Comparison of ENCODE assay signal across 8 cellular contexts in genomic region chr15:66654718-66655375, GRCh38. TPM values are rescaled to one million over a fixed set of nuclear protein-coding genes. Genes with fewer than 3 reads are reported as not detected.
DNase-seq lines count a peak whose midpoint lies in the region; ATAC-seq and TF ChIP-seq lines count a peak whose summit lies in the region.

No MANE protein-coding gene starts in this region.

- H3K4me1 ChIP-seq in PC-3 (ENCODE audit: insufficient read depth, low read length) (peaks cover 10% of the 10 kb centered on the region), mucosa of stomach (ENCODE audit: control insufficient read depth, insufficient read depth, low read length) (peaks cover 15% of the 10 kb centered on the region)

- H3K27ac ChIP-seq in PC-3 (ENCODE audit: low read length), result no peak overlapping the region

- H3K4me3 Mint-ChIP-seq in effector memory CD8-positive, alpha-beta T cell, result peak overlapping the region; percentile 38 to 60

- H3K4me1 Mint-ChIP-seq in effector memory CD8-positive, alpha-beta T cell (ENCODE audit: low read depth in 2 of 2), result peaks cover 0 to 4% of the 10 kb centered on the region in 2 donors

- no TSS peak for BruUV-seq in PC-3 (replicated peaks; lab: Mats Ljungman, UMichigan)

- peaks cover 28 to 72% of the 10 kb centered on the region in 2 donors for H3K27me3 Mint-ChIP-seq in effector memory CD8-positive, alpha-beta T cell

- H3K9me2 ChIP-seq in PC-3 (replicated peaks; ENCODE audit: low read length), result no peaks in the 10 kb centered on the region

- no peak overlapping the region for H3K4me3 ChIP-seq in PC-3 (ENCODE audit: low read length)
- H3K4me3 ChIP-seq in mucosa of stomach (ENCODE audit: low read length), result no peak overlapping the region

- DNase-seq in AG08395 (ENCODE audit: low spot score) (peak; percentile 44), PC-3 (no peak), NCI-H526 treated with DMSO at 0.1 percent for 48 hours (lab: John Stamatoyannopoulos, UW) (no peak), NCI-H2227 treated with DMSO at 0.1 percent for 48 hours (lab: John Stamatoyannopoulos, UW) (no peak)
- no peak for DNase-seq in effector memory CD8-positive, alpha-beta T cell

- H3K4me2 ChIP-seq in PC-3 (ENCODE audit: low read length), result peak overlapping the region; percentile 39; the same call in 1 of the 2 replicates

- peak; percentile 26; the same call in 1 of the 2 replicates for ATAC-seq in PC-3
- peak; percentile 37 for ATAC-seq in effector memory CD8-positive, alpha-beta T cell (replicated peaks)
- no peak for ATAC-seq in GM18502 (IDR thresholded peaks at IDR 0.05; ENCODE audit: poor library complexity, unreplicated experiment)
- ATAC-seq in HG02763 (IDR thresholded peaks at IDR 0.05; ENCODE audit: unreplicated experiment), result no peak

- TF ChIP-seq CTCF in PC-3 (conservative IDR thresholded peaks at IDR 0.05; ENCODE audit: low read depth, low read length), result no peak

- no peaks in the 10 kb centered on the region for H4K20me1 ChIP-seq in PC-3 (ENCODE audit: low read length)

- peak overlapping the region; percentile 45; the same call in 1 of the 2 replicates for H2AFZ ChIP-seq in PC-3 (ENCODE audit: low read length)

- CTCF ChIA-PET in PC-3 (lab: Charles Lee), result no interaction called here

- no peaks in the 10 kb centered on the region for H3K27me3 ChIP-seq in PC-3 (ENCODE audit: low read length)
- H3K27me3 ChIP-seq in mucosa of stomach (ENCODE audit: control insufficient read depth, insufficient read depth, low read length), result no peaks in the 10 kb centered on the region

- H3K9me3 Mint-ChIP-seq in effector memory CD8-positive, alpha-beta T cell, result no peaks in the 10 kb centered on the region

- H3K27ac Mint-ChIP-seq in effector memory CD8-positive, alpha-beta T cell, result no peak overlapping the region

- no peaks in the 10 kb centered on the region for H3K36me3 Mint-ChIP-seq in effector memory CD8-positive, alpha-beta T cell (ENCODE audit: insufficient read depth)

- no peaks in the 10 kb centered on the region for H3K9me3 ChIP-seq in PC-3 (ENCODE audit: low read length)
- H3K9me3 ChIP-seq in mucosa of stomach (ENCODE audit: control insufficient read depth, low read length), result no peaks in the 10 kb centered on the region

- H3K36me3 ChIP-seq in PC-3 (ENCODE audit: low read depth, low read length) (no peaks in the 10 kb centered on the region), mucosa of stomach (ENCODE audit: control insufficient read depth, insufficient read depth, low read length) (no peaks in the 10 kb centered on the region)

- H3K9ac ChIP-seq in PC-3 (ENCODE audit: low read length), result no peak overlapping the region
- H3K9ac ChIP-seq in mucosa of stomach (ENCODE audit: low read length), result peak overlapping the region; percentile 47

- POLR2A ChIA-PET in PC-3 (lab: Charles Lee; ENCODE audit: unreplicated experiment), result interaction anchor here (0.6 kb wide), 1 partner anchor 31 kb away, joined by 3 read pairs; no protein-coding TSS in a partner anchor

- intact Hi-C loops in PC-3 (cut with micrococcal nuclease), result no loop called here

- no peaks in the 10 kb centered on the region for H3F3A ChIP-seq in PC-3 (ENCODE audit: low read length, unreplicated experiment)

- H3K79me2 ChIP-seq in PC-3 (ENCODE audit: low read length), result no peaks in the 10 kb centered on the region

RNA-seq across cellular contexts. Expression of gene SMAD6, which starts 47.2 kb away (rescaled TPM):
- 19.9 and 21.8 TPM in 2 replicates for total RNA-seq in PC-3 (2014; rRNA removed)

Comparison
In these comparisons a context has a peak if more than half of its experiments do, and no peak if none do; other contexts are left out.
1. ATAC-seq: peak in PC-3 (single experiment) and effector memory CD8-positive, alpha-beta T cell (single experiment); none in GM18502 (single experiment) and HG02763 (single experiment).